Comparison of ENCODE assay signal across 1 cellular context in genomic region chr12:124927325-124928094, GRCh38.
A peak's percentile ranks its signal among the peaks of the same experiment; 100 is the strongest.
TF ChIP-seq lines count a peak whose summit lies in the region.

No MANE protein-coding gene starts in this region.

TF ChIP-seq in HEK293, 187 proteins besides CTCF, POLR2A, EP300 and RAD21 (continued from another document):
- TF ChIP-seq ZNF366 (tag by site-specific recombination; conservative IDR thresholded peaks at IDR 0.05) (peak; percentile 92), GLI2 (tag by site-specific recombination; IDR thresholded peaks at IDR 0.05; ENCODE audit: borderline replicate concordance, low read depth) (0 out of 2 replicates have a peak, but pooled peaks have one; percentile 6), ZBTB6 (tag by site-specific recombination; IDR thresholded peaks at IDR 0.05) (peak; percentile 17; the same call in 1 of the 2 replicates), ZBTB20 (tag by site-specific recombination; IDR thresholded peaks at IDR 0.05) (no peak), ZNF501 (tag by site-specific recombination; IDR thresholded peaks at IDR 0.05) (peak; percentile 76), OVOL3 (tag by site-specific recombination; IDR thresholded peaks at IDR 0.05) (0 out of 2 replicates have a peak, but pooled peaks have one; percentile 7), ZNF10 (tag by site-specific recombination; IDR thresholded peaks at IDR 0.05) (peak; percentile 42; the same call in 1 of the 2 replicates), ZIC2 (tag by site-specific recombination; IDR thresholded peaks at IDR 0.05) (peak; percentile 17), ZNF513 (tag by site-specific recombination; IDR thresholded peaks at IDR 0.05) (peak; percentile 54), ZNF629 (tag by site-specific recombination; IDR thresholded peaks at IDR 0.05) (peak; percentile 39), ZNF561 (tag by site-specific recombination; IDR thresholded peaks at IDR 0.05; ENCODE audit: borderline replicate concordance) (peak; percentile 85), ZNF76 (tag by site-specific recombination; IDR thresholded peaks at IDR 0.05; ENCODE audit: borderline replicate concordance, low read depth) (peak; percentile 36; the same call in 1 of the 2 replicates), ZNF174 (tag by site-specific recombination; IDR thresholded peaks at IDR 0.05) (no peak), GLIS2 (tag by site-specific recombination; IDR thresholded peaks at IDR 0.05) (no peak), ZNF324 (tag by site-specific recombination; IDR thresholded peaks at IDR 0.05) (peak; percentile 85), ZBTB1 (tag by site-specific recombination; IDR thresholded peaks at IDR 0.05) (no peak), SCRT1 (tag by site-specific recombination; IDR thresholded peaks at IDR 0.05; ENCODE audit: borderline replicate concordance) (peak; percentile 92)
TF ChIP-seq in HEK293: peak in this region for 65.
